In the genomic region with DNA sequence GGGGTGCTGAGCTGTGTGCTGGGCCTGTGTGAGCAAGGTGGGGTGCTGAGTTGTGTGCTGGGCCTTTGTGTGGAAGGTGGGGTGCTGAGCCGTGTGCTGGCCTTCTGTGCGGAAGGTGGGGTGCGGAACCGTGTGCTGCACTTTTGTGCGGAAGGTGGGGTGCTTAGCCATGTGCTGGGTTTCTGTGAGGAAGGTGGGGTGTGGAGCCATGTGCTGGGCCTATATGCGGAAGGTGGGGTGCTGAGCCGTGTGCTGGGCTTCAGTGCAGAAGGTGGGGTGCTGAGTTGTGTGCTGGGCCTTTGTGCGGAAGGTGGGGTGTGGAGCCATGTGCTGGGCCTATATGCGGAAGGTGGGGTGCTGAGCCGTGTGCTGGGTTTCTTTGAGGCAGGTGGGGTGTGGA, we compare ENCODE assay signal across 1 cellular context.
TF ChIP-seq lines count a peak whose summit lies in the region.

No MANE protein-coding gene starts in this region.

TF ChIP-seq in GM23338, 12 proteins besides CTCF, POLR2A, EP300 and RAD21 (continued from another document):
- TF ChIP-seq, protein P1, sequence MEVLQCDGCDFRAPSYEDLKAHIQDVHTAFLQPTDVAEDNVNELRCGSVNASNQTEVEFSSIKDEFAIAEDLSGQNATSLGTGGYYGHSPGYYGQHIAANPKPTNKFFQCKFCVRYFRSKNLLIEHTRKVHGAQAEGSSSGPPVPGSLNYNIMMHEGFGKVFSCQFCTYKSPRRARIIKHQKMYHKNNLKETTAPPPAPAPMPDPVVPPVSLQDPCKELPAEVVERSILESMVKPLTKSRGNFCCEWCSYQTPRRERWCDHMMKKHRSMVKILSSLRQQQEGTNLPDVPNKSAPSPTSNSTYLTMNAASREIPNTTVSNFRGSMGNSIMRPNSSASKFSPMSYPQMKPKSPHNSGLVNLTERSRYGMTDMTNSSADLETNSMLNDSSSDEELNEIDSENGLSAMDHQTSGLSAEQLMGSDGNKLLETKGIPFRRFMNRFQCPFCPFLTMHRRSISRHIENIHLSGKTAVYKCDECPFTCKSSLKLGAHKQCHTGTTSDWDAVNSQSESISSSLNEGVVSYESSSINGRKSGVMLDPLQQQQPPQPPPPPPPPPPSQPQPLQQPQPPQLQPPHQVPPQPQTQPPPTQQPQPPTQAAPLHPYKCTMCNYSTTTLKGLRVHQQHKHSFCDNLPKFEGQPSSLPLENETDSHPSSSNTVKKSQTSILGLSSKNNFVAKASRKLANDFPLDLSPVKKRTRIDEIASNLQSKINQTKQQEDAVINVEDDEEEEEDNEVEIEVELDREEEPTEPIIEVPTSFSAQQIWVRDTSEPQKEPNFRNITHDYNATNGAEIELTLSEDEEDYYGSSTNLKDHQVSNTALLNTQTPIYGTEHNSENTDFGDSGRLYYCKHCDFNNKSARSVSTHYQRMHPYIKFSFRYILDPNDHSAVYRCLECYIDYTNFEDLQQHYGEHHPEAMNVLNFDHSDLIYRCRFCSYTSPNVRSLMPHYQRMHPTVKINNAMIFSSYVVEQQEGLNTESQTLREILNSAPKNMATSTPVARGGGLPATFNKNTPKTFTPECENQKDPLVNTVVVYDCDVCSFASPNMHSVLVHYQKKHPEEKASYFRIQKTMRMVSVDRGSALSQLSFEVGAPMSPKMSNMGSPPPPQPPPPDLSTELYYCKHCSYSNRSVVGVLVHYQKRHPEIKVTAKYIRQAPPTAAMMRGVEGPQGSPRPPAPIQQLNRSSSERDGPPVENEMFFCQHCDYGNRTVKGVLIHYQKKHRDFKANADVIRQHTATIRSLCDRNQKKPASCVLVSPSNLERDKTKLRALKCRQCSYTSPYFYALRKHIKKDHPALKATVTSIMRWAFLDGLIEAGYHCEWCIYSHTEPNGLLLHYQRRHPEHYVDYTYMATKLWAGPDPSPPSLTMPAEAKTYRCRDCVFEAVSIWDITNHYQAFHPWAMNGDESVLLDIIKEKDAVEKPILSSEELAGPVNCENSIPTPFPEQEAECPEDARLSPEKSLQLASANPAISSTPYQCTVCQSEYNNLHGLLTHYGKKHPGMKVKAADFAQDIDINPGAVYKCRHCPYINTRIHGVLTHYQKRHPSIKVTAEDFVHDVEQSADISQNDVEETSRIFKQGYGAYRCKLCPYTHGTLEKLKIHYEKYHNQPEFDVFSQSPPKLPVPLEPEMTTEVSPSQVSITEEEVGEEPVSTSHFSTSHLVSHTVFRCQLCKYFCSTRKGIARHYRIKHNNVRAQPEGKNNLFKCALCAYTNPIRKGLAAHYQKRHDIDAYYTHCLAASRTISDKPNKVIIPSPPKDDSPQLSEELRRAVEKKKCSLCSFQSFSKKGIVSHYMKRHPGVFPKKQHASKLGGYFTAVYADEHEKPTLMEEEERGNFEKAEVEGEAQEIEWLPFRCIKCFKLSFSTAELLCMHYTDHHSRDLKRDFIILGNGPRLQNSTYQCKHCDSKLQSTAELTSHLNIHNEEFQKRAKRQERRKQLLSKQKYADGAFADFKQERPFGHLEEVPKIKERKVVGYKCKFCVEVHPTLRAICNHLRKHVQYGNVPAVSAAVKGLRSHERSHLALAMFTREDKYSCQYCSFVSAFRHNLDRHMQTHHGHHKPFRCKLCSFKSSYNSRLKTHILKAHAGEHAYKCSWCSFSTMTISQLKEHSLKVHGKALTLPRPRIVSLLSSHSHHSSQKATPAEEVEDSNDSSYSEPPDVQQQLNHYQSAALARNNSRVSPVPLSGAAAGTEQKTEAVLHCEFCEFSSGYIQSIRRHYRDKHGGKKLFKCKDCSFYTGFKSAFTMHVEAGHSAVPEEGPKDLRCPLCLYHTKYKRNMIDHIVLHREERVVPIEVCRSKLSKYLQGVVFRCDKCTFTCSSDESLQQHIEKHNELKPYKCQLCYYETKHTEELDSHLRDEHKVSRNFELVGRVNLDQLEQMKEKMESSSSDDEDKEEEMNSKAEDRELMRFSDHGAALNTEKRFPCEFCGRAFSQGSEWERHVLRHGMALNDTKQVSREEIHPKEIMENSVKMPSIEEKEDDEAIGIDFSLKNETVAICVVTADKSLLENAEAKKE (CRISPR knock-in tag; IDR thresholded peaks at IDR 0.05), result no peak
- TF ChIP-seq, protein P2, sequence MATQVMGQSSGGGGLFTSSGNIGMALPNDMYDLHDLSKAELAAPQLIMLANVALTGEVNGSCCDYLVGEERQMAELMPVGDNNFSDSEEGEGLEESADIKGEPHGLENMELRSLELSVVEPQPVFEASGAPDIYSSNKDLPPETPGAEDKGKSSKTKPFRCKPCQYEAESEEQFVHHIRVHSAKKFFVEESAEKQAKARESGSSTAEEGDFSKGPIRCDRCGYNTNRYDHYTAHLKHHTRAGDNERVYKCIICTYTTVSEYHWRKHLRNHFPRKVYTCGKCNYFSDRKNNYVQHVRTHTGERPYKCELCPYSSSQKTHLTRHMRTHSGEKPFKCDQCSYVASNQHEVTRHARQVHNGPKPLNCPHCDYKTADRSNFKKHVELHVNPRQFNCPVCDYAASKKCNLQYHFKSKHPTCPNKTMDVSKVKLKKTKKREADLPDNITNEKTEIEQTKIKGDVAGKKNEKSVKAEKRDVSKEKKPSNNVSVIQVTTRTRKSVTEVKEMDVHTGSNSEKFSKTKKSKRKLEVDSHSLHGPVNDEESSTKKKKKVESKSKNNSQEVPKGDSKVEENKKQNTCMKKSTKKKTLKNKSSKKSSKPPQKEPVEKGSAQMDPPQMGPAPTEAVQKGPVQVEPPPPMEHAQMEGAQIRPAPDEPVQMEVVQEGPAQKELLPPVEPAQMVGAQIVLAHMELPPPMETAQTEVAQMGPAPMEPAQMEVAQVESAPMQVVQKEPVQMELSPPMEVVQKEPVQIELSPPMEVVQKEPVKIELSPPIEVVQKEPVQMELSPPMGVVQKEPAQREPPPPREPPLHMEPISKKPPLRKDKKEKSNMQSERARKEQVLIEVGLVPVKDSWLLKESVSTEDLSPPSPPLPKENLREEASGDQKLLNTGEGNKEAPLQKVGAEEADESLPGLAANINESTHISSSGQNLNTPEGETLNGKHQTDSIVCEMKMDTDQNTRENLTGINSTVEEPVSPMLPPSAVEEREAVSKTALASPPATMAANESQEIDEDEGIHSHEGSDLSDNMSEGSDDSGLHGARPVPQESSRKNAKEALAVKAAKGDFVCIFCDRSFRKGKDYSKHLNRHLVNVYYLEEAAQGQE (IDR thresholded peaks at IDR 0.05; ENCODE audit: unreplicated experiment), result no peak
- no peak for TF ChIP-seq CREB1 (CRISPR knock-in tag; IDR thresholded peaks at IDR 0.05; ENCODE audit: low read depth)
- TF ChIP-seq POLR2AphosphoS5 (IDR thresholded peaks at IDR 0.05; ENCODE audit: low read depth), result no peak
- no peak for TF ChIP-seq ZNF114 (CRISPR knock-in tag; IDR thresholded peaks at IDR 0.05)
- TF ChIP-seq STAT1 (IDR thresholded peaks at IDR 0.05; ENCODE audit: unreplicated experiment), result no peak
- TF ChIP-seq EZH2 (IDR thresholded peaks at IDR 0.05; ENCODE audit: low read depth, unreplicated experiment), result no peak
- TF ChIP-seq EZH2phosphoT487 (IDR thresholded peaks at IDR 0.05; ENCODE audit: unreplicated experiment), result no peak
- TF ChIP-seq ZNF331 (CRISPR knock-in tag; IDR thresholded peaks at IDR 0.05; ENCODE audit: low read depth), result no peak
